ENCODE assay signal across 8 cellular contexts in genomic region chr20:64039293-64040160, GRCh38. TPM values are rescaled to one million over a fixed set of nuclear protein-coding genes. Genes with fewer than 3 reads are reported as not detected.
DNase-seq lines count a peak whose midpoint lies in the region; ATAC-seq, FAIRE-seq and TF ChIP-seq lines count a peak whose summit lies in the region.

No MANE protein-coding gene starts in this region.

- WGBS in HepG2 (ENCODE audit: low lambda C conversion rate): 66% methylated on average over 13 of the region's 17 CpGs

- H3K4me1 ChIP-seq in HepG2 (ENCODE audit: insufficient read depth, low read length) (peaks cover 76% of the 10 kb centered on the region), upper lobe of right lung (peaks cover 40% of the 10 kb centered on the region)

- TF ChIP-seq CTCF in astrocyte of the spinal cord (IDR thresholded peaks at IDR 0.05; ENCODE audit: low read depth, low read length): no peak
- TF ChIP-seq CTCF in HepG2 (CRISPR knock-in tag; IDR thresholded peaks at IDR 0.05): 0 out of 2 replicates have a peak, but pooled peaks have one; percentile 1
- TF ChIP-seq CTCF in upper lobe of right lung (IDR thresholded peaks at IDR 0.05): no peak

- FAIRE-seq in HepG2 (lab: Jason Lieb, UNC): no peak

- POLR2A ChIA-PET in HepG2 (lab: Yijun Ruan, JAX): interaction anchor here (1.0 to 10.1 kb wide), 5 partner anchors 14 to 66 kb away, joined by 3 to 252 read pairs (median 39); partner anchors contain the start of genes PRPF6, SAMD10, SOX18 and TCEA2

- H3K27me3 Mint-ChIP-seq in activated T-cell treated with anti-CD3 and anti-CD28 coated beads, Interleukin-2, amount 50 U/mL, for 4 hours (ENCODE audit: low read depth): no peaks in the 10 kb centered on the region

- intact Hi-C loops in HepG2 (cut with micrococcal nuclease; ENCODE audit: unreplicated experiment) (no loop called here), upper lobe of right lung (cut with DNase I) (no loop called here)

- peak overlapping the region; percentile 71 for H3K4me3 Mint-ChIP-seq in activated T-cell treated with anti-CD3 and anti-CD28 coated beads, Interleukin-2, amount 50 U/mL, for 4 hours

- H3K36me3 ChIP-seq in HepG2 (replicated peaks in 1 of 2; ENCODE audit: control insufficient read depth in 1 of 2, insufficient read depth in 2 of 2, low read length in 2 of 2) (peaks cover 2 to 7% of the 10 kb centered on the region in 2 experiments; a peak in 3 of 5 replicates), upper lobe of right lung (no peaks in the 10 kb centered on the region)

- no peak overlapping the region for H2AFZ ChIP-seq in HepG2 (ENCODE audit: low read length)

- CTCF ChIA-PET in HepG2 (lab: Yijun Ruan, JAX; ENCODE audit: low intra/inter-chr PET ratio, low total read pairs): no interaction called here

- peak overlapping the region; percentile 16 for H3K4me3 ChIP-seq in astrocyte of the spinal cord (ENCODE audit: low read depth, low read length)
- 0 out of 6 replicates have a peak overlapping the region, but pooled peaks of 1 of the 3 experiments have one; percentile 89 for H3K4me3 ChIP-seq in HepG2 (replicated peaks in 1 of 3; ENCODE audit: insufficient read depth in 1 of 3, low read depth in 2 of 3, low read length in 3 of 3)
- peak overlapping the region; percentile 64 for H3K4me3 ChIP-seq in upper lobe of right lung

- peak overlapping the region; percentile 45 for H3K27ac ChIP-seq in HepG2 (ENCODE audit: extremely low read length, insufficient read depth, low read length)
- no peak overlapping the region for H3K27ac ChIP-seq in upper lobe of right lung

- H3K36me3 Mint-ChIP-seq in activated T-cell treated with anti-CD3 and anti-CD28 coated beads, Interleukin-2, amount 50 U/mL, for 4 hours (ENCODE audit: insufficient read depth): peaks cover under 1% of the 10 kb centered on the region

- no peaks in the 10 kb centered on the region for H4K20me1 ChIP-seq in HepG2 (ENCODE audit: insufficient read depth, low read length)

- H3K9me3 ChIP-seq in HepG2 (ENCODE audit: low read length) (no peaks in the 10 kb centered on the region), upper lobe of right lung (no peaks in the 10 kb centered on the region)

- H3K9me3 Mint-ChIP-seq in activated T-cell treated with anti-CD3 and anti-CD28 coated beads, Interleukin-2, amount 50 U/mL, for 4 hours: no peaks in the 10 kb centered on the region

- no peak; the same call in 1 of the 2 replicates for TF ChIP-seq RAD21 in HepG2 (CRISPR knock-in tag; IDR thresholded peaks at IDR 0.05)

- H3K4me2 ChIP-seq in HepG2 (ENCODE audit: low read depth, low read length): peak overlapping the region; percentile 94

- TF ChIP-seq EP300 in HepG2 (IDR thresholded peaks at IDR 0.05; ENCODE audit: low read depth in 2 of 2, low read length in 2 of 2) (no peak), HepG2 (CRISPR knock-in tag; IDR thresholded peaks at IDR 0.05; ENCODE audit: borderline replicate concordance) (no peak)

- BruUV-seq in HepG2 (replicated peaks; lab: Mats Ljungman, UMichigan): TSS peak; percentile 27

- in situ Hi-C loops in astrocyte of the spinal cord (cut with HindIII; ENCODE audit: low sequenced_read_pairs): no loop called here
- in situ Hi-C loops in HepG2 (cut with HindIII; ENCODE audit: extremely low pct_ligation_motif_present, low pct_unique_long_range_greater_than_20kb): no loop called here

- H3K27me3 ChIP-seq in HepG2 (ENCODE audit: control insufficient read depth in 1 of 2, insufficient read depth in 2 of 2, low read length in 2 of 2) (no peaks in the 10 kb centered on the region), upper lobe of right lung (peaks cover 46% of the 10 kb centered on the region)

- no peak for ATAC-seq in activated T-cell treated with anti-CD3 and anti-CD28 coated beads, Interleukin-2, amount 50 U/mL, for 4 hours
- ATAC-seq in HepG2 (0 out of 3 replicates have a peak, but pooled peaks have one; percentile 0), upper lobe of right lung (peak; percentile 38), GM18873 (IDR thresholded peaks at IDR 0.05; ENCODE audit: low FRiP score, unreplicated experiment) (no peak)

- DNase-seq in activated T-cell treated with anti-CD3 and anti-CD28 coated beads, Interleukin-2, amount 50 U/mL, for 4 hours: no peak
- DNase-seq in activated T-cell treated with anti-CD3 and anti-CD28 coated beads for 4 hours (no peak), astrocyte of the spinal cord (ENCODE audit: low read depth, low spot score) (no peak), HepG2 (ENCODE audit: low spot score) (no peak), upper lobe of right lung (no peak), iPS-NIHi11 (ENCODE audit: low spot score) (no peak), HPDE6-E6E7 (ENCODE audit: extremely low spot score) (no peak)

- H3K9ac ChIP-seq in HepG2 (ENCODE audit: insufficient read depth, low read depth, low read length): peak overlapping the region; percentile 86

- H3K4me1 Mint-ChIP-seq in activated T-cell treated with anti-CD3 and anti-CD28 coated beads, Interleukin-2, amount 50 U/mL, for 4 hours (ENCODE audit: low read depth): peaks cover 56% of the 10 kb centered on the region

- H3K79me2 ChIP-seq in HepG2 (ENCODE audit: insufficient read depth, low read length): peaks cover 18% of the 10 kb centered on the region

- TF ChIP-seq POLR2A in HepG2 (IDR thresholded peaks at IDR 0.05; ENCODE audit: insufficient read depth in 1 of 2, low read depth in 2 of 2, low read length in 2 of 2): no peak

RNA-seq across cellular contexts. Expression of gene C20orf204, which starts 3.5 kb away (rescaled TPM):
- 1 to 10 TPM; 2.6 to 3.9 (median 3.2) TPM for total RNA-seq in activated T-cell treated with anti-CD3 and anti-CD28 coated beads, Interleukin-2, amount 50 U/mL, for 4 hours
- total RNA-seq in HepG2 (2016; rRNA removed; fragmentation: Illumina TruSeq; extraction: Trizol): 36.8 and 80.0 TPM in 2 replicates
- total RNA-seq in HepG2 (2016; cell fraction: cytosol; rRNA removed; fragmentation: Illumina TruSeq; extraction: Trizol; ENCODE audit: low read depth): 48.6 and 61.3 TPM in 2 replicates
- 39.0 and 80.0 TPM in 2 replicates for total RNA-seq in HepG2 (2016; cell fraction: insoluble cytoplasmic fraction; rRNA removed; fragmentation: Illumina TruSeq; extraction: Trizol)
- total RNA-seq in HepG2 (2016; cell fraction: membrane; rRNA removed; fragmentation: Illumina TruSeq; extraction: Trizol): 57.5 and 77.5 TPM in 2 replicates
- total RNA-seq in HepG2 (2016; cell fraction: nucleus; rRNA removed; fragmentation: Illumina TruSeq; extraction: Trizol): 68.2 and 72.7 TPM in 2 replicates
- polyA plus RNA-seq in HepG2 (2011; rRNA removed): 22.1 and 27.2 TPM in 2 replicates
- polyA plus RNA-seq in HepG2 (2011; cell fraction: cytosol; rRNA removed): 22.8 and 58.2 TPM in 2 replicates
- polyA plus RNA-seq in HepG2 (2011; cell fraction: nucleus; rRNA removed): 143 and 193 TPM in 2 replicates
- 13.4 and 16.2 TPM in 2 replicates for polyA plus RNA-seq in HepG2 (2012)
- polyA plus RNA-seq in HepG2 (2016; cell fraction: cytosol; fragmentation: Illumina TruSeq; extraction: Trizol; ENCODE audit: low read depth): 59.0 and 74.0 TPM in 2 replicates
- polyA plus RNA-seq in HepG2 (2016; cell fraction: insoluble cytoplasmic fraction; fragmentation: Illumina TruSeq; extraction: Trizol; ENCODE audit: low read depth): 48.7 and 49.5 TPM in 2 replicates
- polyA plus RNA-seq in HepG2 (2016; cell fraction: membrane; fragmentation: Illumina TruSeq; extraction: Trizol; ENCODE audit: low read depth): 58.9 and 64.4 TPM in 2 replicates
- 152 and 164 TPM in 2 replicates for polyA plus RNA-seq in HepG2 (2016; cell fraction: nucleus; fragmentation: Illumina TruSeq; extraction: Trizol; ENCODE audit: insufficient read depth, low read depth)
- 1.8 and 19.7 TPM in 2 replicates for polyA minus RNA-seq in HepG2 (2011; rRNA and poly(A)+ RNA removed; ENCODE audit: low replicate concordance)
- 15.0 and 21.9 TPM in 2 replicates for polyA minus RNA-seq in HepG2 (2011; cell fraction: cytosol; rRNA and poly(A)+ RNA removed)
- 21.8 and 31.2 TPM in 2 replicates for polyA minus RNA-seq in HepG2 (2011; cell fraction: nucleus; rRNA and poly(A)+ RNA removed)
- total RNA-seq in upper lobe of right lung: 1.9 TPM

RNA-seq across cellular contexts. Expression of gene SOX18, which starts 9.9 kb away (rescaled TPM):
- total RNA-seq in activated T-cell treated with anti-CD3 and anti-CD28 coated beads, Interleukin-2, amount 50 U/mL, for 4 hours: under 1 TPM; 0.13 to 0.24 (median 0.24) TPM
- total RNA-seq in HepG2 (2016; rRNA removed; fragmentation: Illumina TruSeq; extraction: Trizol): 1.3 and 1.9 TPM in 2 replicates
- total RNA-seq in HepG2 (2016; cell fraction: cytosol; rRNA removed; fragmentation: Illumina TruSeq; extraction: Trizol; ENCODE audit: low read depth): 1.1 and 1.6 TPM in 2 replicates
- 0.94 and 1.8 TPM in 2 replicates for total RNA-seq in HepG2 (2016; cell fraction: insoluble cytoplasmic fraction; rRNA removed; fragmentation: Illumina TruSeq; extraction: Trizol)
- 2.7 and 3.0 TPM in 2 replicates for total RNA-seq in HepG2 (2016; cell fraction: membrane; rRNA removed; fragmentation: Illumina TruSeq; extraction: Trizol)
- 1.4 and 2.1 TPM in 2 replicates for total RNA-seq in HepG2 (2016; cell fraction: nucleus; rRNA removed; fragmentation: Illumina TruSeq; extraction: Trizol)
- polyA plus RNA-seq in HepG2 (2011; rRNA removed): 1.6 and 2.0 TPM in 2 replicates
- polyA plus RNA-seq in HepG2 (2011; cell fraction: cytosol; rRNA removed): 1.1 and 2.3 TPM in 2 replicates
- 8.4 and 10.3 TPM in 2 replicates for polyA plus RNA-seq in HepG2 (2011; cell fraction: nucleus; rRNA removed)
- 2.4 and 3.1 TPM in 2 replicates for polyA plus RNA-seq in HepG2 (2012)
- polyA plus RNA-seq in HepG2 (2016; cell fraction: cytosol; fragmentation: Illumina TruSeq; extraction: Trizol; ENCODE audit: low read depth): 1.8 and 1.9 TPM in 2 replicates
- 7.2 and 8.4 TPM in 2 replicates for polyA plus RNA-seq in HepG2 (2016; cell fraction: insoluble cytoplasmic fraction; fragmentation: Illumina TruSeq; extraction: Trizol; ENCODE audit: low read depth)
- 3.3 and 4.0 TPM in 2 replicates for polyA plus RNA-seq in HepG2 (2016; cell fraction: membrane; fragmentation: Illumina TruSeq; extraction: Trizol; ENCODE audit: low read depth)
- polyA plus RNA-seq in HepG2 (2016; cell fraction: nucleus; fragmentation: Illumina TruSeq; extraction: Trizol; ENCODE audit: insufficient read depth, low read depth): 9.0 and 10.0 TPM in 2 replicates
- 0.28 and 1.8 TPM in 2 replicates for polyA minus RNA-seq in HepG2 (2011; rRNA and poly(A)+ RNA removed; ENCODE audit: low replicate concordance)
- polyA minus RNA-seq in HepG2 (2011; cell fraction: cytosol; rRNA and poly(A)+ RNA removed): 1.9 and 4.0 TPM in 2 replicates
- 0.77 and 0.87 TPM in 2 replicates for polyA minus RNA-seq in HepG2 (2011; cell fraction: nucleus; rRNA and poly(A)+ RNA removed)
- 135 TPM for total RNA-seq in upper lobe of right lung

RNA-seq across cellular contexts. Expression of gene TCEA2, which starts 23.5 kb away (rescaled TPM):
- total RNA-seq in activated T-cell treated with anti-CD3 and anti-CD28 coated beads, Interleukin-2, amount 50 U/mL, for 4 hours: 10 to 100 TPM; 10.5 to 17.3 (median 11.5) TPM
- total RNA-seq in HepG2 (2016; rRNA removed; fragmentation: Illumina TruSeq; extraction: Trizol) (25.9 and 33.7 TPM in 2 replicates), upper lobe of right lung (40.2 TPM)
- total RNA-seq in HepG2 (2016; cell fraction: cytosol; rRNA removed; fragmentation: Illumina TruSeq; extraction: Trizol; ENCODE audit: low read depth): 58.0 and 75.2 TPM in 2 replicates
- total RNA-seq in HepG2 (2016; cell fraction: insoluble cytoplasmic fraction; rRNA removed; fragmentation: Illumina TruSeq; extraction: Trizol): 25.2 and 31.6 TPM in 2 replicates
- total RNA-seq in HepG2 (2016; cell fraction: membrane; rRNA removed; fragmentation: Illumina TruSeq; extraction: Trizol): 54.3 and 70.5 TPM in 2 replicates
- 19.6 and 25.2 TPM in 2 replicates for total RNA-seq in HepG2 (2016; cell fraction: nucleus; rRNA removed; fragmentation: Illumina TruSeq; extraction: Trizol)
- 28.1 and 36.8 TPM in 2 replicates for polyA plus RNA-seq in HepG2 (2011; rRNA removed)
- polyA plus RNA-seq in HepG2 (2011; cell fraction: cytosol; rRNA removed): 22.9 and 25.9 TPM in 2 replicates
- 101 and 106 TPM in 2 replicates for polyA plus RNA-seq in HepG2 (2011; cell fraction: nucleus; rRNA removed)
- 70.9 and 75.4 TPM in 2 replicates for polyA plus RNA-seq in HepG2 (2012)
- polyA plus RNA-seq in HepG2 (2016; cell fraction: cytosol; fragmentation: Illumina TruSeq; extraction: Trizol; ENCODE audit: low read depth): 308 and 317 TPM in 2 replicates
- polyA plus RNA-seq in HepG2 (2016; cell fraction: insoluble cytoplasmic fraction; fragmentation: Illumina TruSeq; extraction: Trizol; ENCODE audit: low read depth): 54.5 and 74.5 TPM in 2 replicates
- polyA plus RNA-seq in HepG2 (2016; cell fraction: membrane; fragmentation: Illumina TruSeq; extraction: Trizol; ENCODE audit: low read depth): 232 and 236 TPM in 2 replicates
- 80.5 and 83.8 TPM in 2 replicates for polyA plus RNA-seq in HepG2 (2016; cell fraction: nucleus; fragmentation: Illumina TruSeq; extraction: Trizol; ENCODE audit: insufficient read depth, low read depth)
- polyA minus RNA-seq in HepG2 (2011; rRNA and poly(A)+ RNA removed; ENCODE audit: low replicate concordance): 42.1 and 65.5 TPM in 2 replicates
- 21.6 and 27.5 TPM in 2 replicates for polyA minus RNA-seq in HepG2 (2011; cell fraction: cytosol; rRNA and poly(A)+ RNA removed)
- polyA minus RNA-seq in HepG2 (2011; cell fraction: nucleus; rRNA and poly(A)+ RNA removed): 32.7 and 36.6 TPM in 2 replicates

RNA-seq across cellular contexts. Expression of gene RGS19, which starts 39.8 kb away (rescaled TPM):
- 10 to 100 TPM; 41.7 to 49.0 (median 47.0) TPM for total RNA-seq in activated T-cell treated with anti-CD3 and anti-CD28 coated beads, Interleukin-2, amount 50 U/mL, for 4 hours
- total RNA-seq in HepG2 (2016; rRNA removed; fragmentation: Illumina TruSeq; extraction: Trizol): 10.2 and 10.7 TPM in 2 replicates
- total RNA-seq in HepG2 (2016; cell fraction: cytosol; rRNA removed; fragmentation: Illumina TruSeq; extraction: Trizol; ENCODE audit: low read depth): 8.3 and 13.6 TPM in 2 replicates
- 9.9 and 10.3 TPM in 2 replicates for total RNA-seq in HepG2 (2016; cell fraction: insoluble cytoplasmic fraction; rRNA removed; fragmentation: Illumina TruSeq; extraction: Trizol)
- 24.1 and 24.7 TPM in 2 replicates for total RNA-seq in HepG2 (2016; cell fraction: membrane; rRNA removed; fragmentation: Illumina TruSeq; extraction: Trizol)
- 7.0 and 7.6 TPM in 2 replicates for total RNA-seq in HepG2 (2016; cell fraction: nucleus; rRNA removed; fragmentation: Illumina TruSeq; extraction: Trizol)
- polyA plus RNA-seq in HepG2 (2011; rRNA removed): 11.9 and 14.7 TPM in 2 replicates
- 11.7 and 19.3 TPM in 2 replicates for polyA plus RNA-seq in HepG2 (2011; cell fraction: cytosol; rRNA removed)
- polyA plus RNA-seq in HepG2 (2011; cell fraction: nucleus; rRNA removed): 12.6 and 13.6 TPM in 2 replicates
- 4.4 and 6.8 TPM in 2 replicates for polyA plus RNA-seq in HepG2 (2012)
- 18.0 and 22.1 TPM in 2 replicates for polyA plus RNA-seq in HepG2 (2016; cell fraction: cytosol; fragmentation: Illumina TruSeq; extraction: Trizol; ENCODE audit: low read depth)
- polyA plus RNA-seq in HepG2 (2016; cell fraction: insoluble cytoplasmic fraction; fragmentation: Illumina TruSeq; extraction: Trizol; ENCODE audit: low read depth): 14.2 and 16.6 TPM in 2 replicates
- polyA plus RNA-seq in HepG2 (2016; cell fraction: membrane; fragmentation: Illumina TruSeq; extraction: Trizol; ENCODE audit: low read depth): 25.0 and 29.7 TPM in 2 replicates
- polyA plus RNA-seq in HepG2 (2016; cell fraction: nucleus; fragmentation: Illumina TruSeq; extraction: Trizol; ENCODE audit: insufficient read depth, low read depth): 9.7 and 10.6 TPM in 2 replicates
- polyA minus RNA-seq in HepG2 (2011; rRNA and poly(A)+ RNA removed; ENCODE audit: low replicate concordance): 15.8 and 18.5 TPM in 2 replicates
- polyA minus RNA-seq in HepG2 (2011; cell fraction: cytosol; rRNA and poly(A)+ RNA removed): 8.1 and 9.1 TPM in 2 replicates
- polyA minus RNA-seq in HepG2 (2011; cell fraction: nucleus; rRNA and poly(A)+ RNA removed): 4.5 and 5.5 TPM in 2 replicates
- 40.8 TPM for total RNA-seq in upper lobe of right lung

RNA-seq across cellular contexts. Expression of gene OPRL1, which starts 40.4 kb away (rescaled TPM):
- under 1 TPM in 2 of 3 donors, not detected in 1; 0.05 to 0.11 TPM for total RNA-seq in activated T-cell treated with anti-CD3 and anti-CD28 coated beads, Interleukin-2, amount 50 U/mL, for 4 hours
- total RNA-seq in HepG2 (2016; rRNA removed; fragmentation: Illumina TruSeq; extraction: Trizol): 0.27 and 0.35 TPM in 2 replicates
- total RNA-seq in HepG2 (2016; cell fraction: cytosol; rRNA removed; fragmentation: Illumina TruSeq; extraction: Trizol; ENCODE audit: low read depth): not detected in 2 replicates
- total RNA-seq in HepG2 (2016; cell fraction: insoluble cytoplasmic fraction; rRNA removed; fragmentation: Illumina TruSeq; extraction: Trizol): 0.16 and 0.56 TPM in 2 replicates
- total RNA-seq in HepG2 (2016; cell fraction: membrane; rRNA removed; fragmentation: Illumina TruSeq; extraction: Trizol): 0.12 and 0.14 TPM in 2 replicates
- total RNA-seq in HepG2 (2016; cell fraction: nucleus; rRNA removed; fragmentation: Illumina TruSeq; extraction: Trizol): 0.25 and 0.28 TPM in 2 replicates
- polyA plus RNA-seq in HepG2 (2011; rRNA removed): 0.71 and 0.77 TPM in 2 replicates
- 0.37 and 0.86 TPM in 2 replicates for polyA plus RNA-seq in HepG2 (2011; cell fraction: cytosol; rRNA removed)
- polyA plus RNA-seq in HepG2 (2011; cell fraction: nucleus; rRNA removed): 0.99 and 1.1 TPM in 2 replicates
- polyA plus RNA-seq in HepG2 (2012): 0.28 and 0.56 TPM in 2 replicates
- polyA plus RNA-seq in HepG2 (2016; cell fraction: cytosol; fragmentation: Illumina TruSeq; extraction: Trizol; ENCODE audit: low read depth): not detected in 2 replicates
- polyA plus RNA-seq in HepG2 (2016; cell fraction: insoluble cytoplasmic fraction; fragmentation: Illumina TruSeq; extraction: Trizol; ENCODE audit: low read depth): 0.32 and 0.40 TPM in 2 replicates
- polyA plus RNA-seq in HepG2 (2016; cell fraction: membrane; fragmentation: Illumina TruSeq; extraction: Trizol; ENCODE audit: low read depth): 0.08 TPM in 1 of 2 replicates, not detected in the other
- 0.33 and 0.61 TPM in 2 replicates for polyA plus RNA-seq in HepG2 (2016; cell fraction: nucleus; fragmentation: Illumina TruSeq; extraction: Trizol; ENCODE audit: insufficient read depth, low read depth)
- polyA minus RNA-seq in HepG2 (2011; rRNA and poly(A)+ RNA removed; ENCODE audit: low replicate concordance): 0.14 and 3.0 TPM in 2 replicates
- 0.59 and 0.62 TPM in 2 replicates for polyA minus RNA-seq in HepG2 (2011; cell fraction: cytosol; rRNA and poly(A)+ RNA removed)
- polyA minus RNA-seq in HepG2 (2011; cell fraction: nucleus; rRNA and poly(A)+ RNA removed): 0.13 and 0.25 TPM in 2 replicates
- 1.9 TPM for total RNA-seq in upper lobe of right lung

Comparison
In these comparisons a context has a peak if more than half of its experiments do, and no peak if none do; other contexts are left out.
1. ATAC-seq: peak in HepG2 (single experiment) and upper lobe of right lung (single experiment); none in activated T-cell treated with anti-CD3 and anti-CD28 coated beads, Interleukin-2, amount 50 U/mL, for 4 hours (0 of 2) and GM18873 (single experiment).
2. RNA of gene C20orf204, which starts 3.5 kb away (total RNA-seq): 36.8 to 80.0 TPM in HepG2; 2.6 to 3.9 TPM in activated T-cell treated with anti-CD3 and anti-CD28 coated beads, Interleukin-2, amount 50 U/mL, for 4 hours and 1.9 TPM in upper lobe of right lung (single experiment); every median in the first group is over 4 times any median in the second.
3. RNA of gene SOX18, which starts 9.9 kb away (total RNA-seq): 135 TPM in upper lobe of right lung (single experiment); 0.94 to 3.0 TPM in HepG2 and 0.13 to 0.24 TPM in activated T-cell treated with anti-CD3 and anti-CD28 coated beads, Interleukin-2, amount 50 U/mL, for 4 hours; every median in the first group is over 10 times any median in the second.